In the genomic region with DNA sequence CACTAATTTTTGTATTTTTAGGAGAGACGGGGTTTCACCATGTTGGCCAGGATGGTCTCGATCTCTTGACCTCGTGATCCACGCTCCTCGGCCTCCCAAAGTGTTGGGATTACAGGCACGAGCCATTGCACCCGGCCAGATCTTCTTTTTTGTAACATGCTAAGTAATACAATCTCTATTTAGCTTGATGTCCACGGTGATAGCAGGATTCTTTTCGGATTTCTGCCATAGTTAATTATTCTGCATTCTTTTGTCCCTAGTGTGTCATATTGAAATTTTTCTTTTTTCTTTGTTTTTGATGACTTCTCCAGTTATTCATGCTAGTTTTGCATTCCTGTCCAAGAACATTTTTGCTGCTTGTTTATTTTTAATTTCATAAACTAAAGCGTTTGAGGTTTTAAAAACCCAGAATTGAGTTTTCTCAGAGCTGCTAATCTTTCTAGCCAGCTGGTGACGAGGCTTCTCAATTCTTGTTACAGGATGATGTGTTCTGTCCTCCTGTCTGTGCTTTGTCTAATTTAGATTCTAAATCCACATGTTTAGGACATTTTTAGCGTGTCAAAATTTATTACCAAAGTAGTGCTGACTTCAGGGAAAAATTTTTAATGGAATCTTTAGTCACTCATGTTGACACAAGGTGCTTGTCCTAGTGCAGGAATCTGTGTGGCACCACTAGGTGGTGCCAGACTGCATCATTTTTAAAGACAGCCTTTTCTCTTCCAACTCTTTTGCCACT, we compare ENCODE assay signal across 8 cellular contexts. TPM values are rescaled to one million over a fixed set of nuclear protein-coding genes. Genes with fewer than 3 reads are reported as not detected.
A peak's percentile ranks its signal among the peaks of the same experiment; 100 is the strongest.
DNase-seq lines count a peak whose midpoint lies in the region; ATAC-seq and TF ChIP-seq lines count a peak whose summit lies in the region.

No MANE protein-coding gene starts in this region.

- H2AFZ ChIP-seq in osteoblast (ENCODE audit: low read length): no peak overlapping the region

- peaks cover 3% of the 10 kb centered on the region for H3K36me3 Mint-ChIP-seq in activated T-cell treated with anti-CD3 and anti-CD28 coated beads, Interleukin-2, amount 50 U/mL, for 24 hours (ENCODE audit: low read depth)

- H3K4me1 Mint-ChIP-seq in activated T-cell treated with anti-CD3 and anti-CD28 coated beads, Interleukin-2, amount 50 U/mL, for 24 hours (ENCODE audit: low read depth): peaks cover 71% of the 10 kb centered on the region

- H3K27ac ChIP-seq in osteoblast (ENCODE audit: low read depth, low read length): peak overlapping the region; percentile 96

- H3K27me3 Mint-ChIP-seq in activated T-cell treated with anti-CD3 and anti-CD28 coated beads, Interleukin-2, amount 50 U/mL, for 24 hours: no peaks in the 10 kb centered on the region

- no peaks in the 10 kb centered on the region for H3K9me3 Mint-ChIP-seq in activated T-cell treated with anti-CD3 and anti-CD28 coated beads, Interleukin-2, amount 50 U/mL, for 24 hours

- H3K4me1 ChIP-seq in osteoblast (ENCODE audit: insufficient read depth, low read length): peaks cover 73% of the 10 kb centered on the region

- peak; percentile 82 for TF ChIP-seq CTCF in AG09319 (IDR thresholded peaks at IDR 0.05; ENCODE audit: low read depth, low read length)
- TF ChIP-seq CTCF in GM12873 (IDR thresholded peaks at IDR 0.05; ENCODE audit: insufficient read depth, low read depth, low read length, missing control alignments): peak; percentile 90
- TF ChIP-seq CTCF in foreskin fibroblast (IDR thresholded peaks at IDR 0.05; ENCODE audit: low read depth, low read length): peak; percentile 83
- peak; percentile 97 for TF ChIP-seq CTCF in osteoblast (IDR thresholded peaks at IDR 0.05; ENCODE audit: extremely low read depth, low read depth, low read length)

- peak overlapping the region; percentile 78 for H3K4me2 ChIP-seq in osteoblast (ENCODE audit: insufficient read depth, low read length)

- DNase-seq in AG09319 (ENCODE audit: extremely low read depth, low read depth): peak; percentile 38
- peak; percentile 59 for DNase-seq in NCI-H82 (lab: John Stamatoyannopoulos, UW)
- DNase-seq in activated T-cell treated with anti-CD3 and anti-CD28 coated beads, Interleukin-2, amount 50 U/mL, for 24 hours: no peak
- DNase-seq in foreskin fibroblast: peak; percentile 81 to 90
- DNase-seq in osteoblast (ENCODE audit: insufficient read length, low spot score, missing footprints): no peak

- H3K27ac Mint-ChIP-seq in activated T-cell treated with anti-CD3 and anti-CD28 coated beads, Interleukin-2, amount 50 U/mL, for 24 hours: peak overlapping the region; percentile 68

- H3K9me3 ChIP-seq in osteoblast (ENCODE audit: low read depth, low read length): no peaks in the 10 kb centered on the region

- H3K27me3 ChIP-seq in osteoblast (ENCODE audit: insufficient read depth, low read length): no peaks in the 10 kb centered on the region

- H3K4me3 ChIP-seq in foreskin fibroblast (ENCODE audit: low read depth in 1 of 2, low read length in 2 of 2): no peak overlapping the region
- peak overlapping the region; percentile 25 for H3K4me3 ChIP-seq in osteoblast (ENCODE audit: insufficient read depth, low read length)

- ATAC-seq in HG02973 (IDR thresholded peaks at IDR 0.05; ENCODE audit: unreplicated experiment): no peak
- ATAC-seq in HG02840 (IDR thresholded peaks at IDR 0.05; ENCODE audit: low FRiP score, unreplicated experiment): no peak

- no peak overlapping the region for H3K4me3 Mint-ChIP-seq in activated T-cell treated with anti-CD3 and anti-CD28 coated beads, Interleukin-2, amount 50 U/mL, for 24 hours

- H3K79me2 ChIP-seq in osteoblast (ENCODE audit: insufficient read depth, low read length): peaks cover 69% of the 10 kb centered on the region

- no peaks in the 10 kb centered on the region for H3K36me3 ChIP-seq in osteoblast (ENCODE audit: insufficient read depth, low read length)

- H4K20me1 ChIP-seq in osteoblast (ENCODE audit: insufficient read depth, low read length): no peaks in the 10 kb centered on the region

RNA-seq across cellular contexts. Expression of gene NF2, which starts 21.8 kb away (rescaled TPM):
- 72.7 and 84.0 TPM in 2 replicates for total RNA-seq in osteoblast

RNA-seq across cellular contexts. Expression of gene NIPSNAP1, which starts 44.3 kb away (rescaled TPM):
- total RNA-seq in osteoblast: 47.0 and 52.5 TPM in 2 replicates

Comparison
In these comparisons a context has a peak if more than half of its experiments do, and no peak if none do; other contexts are left out.
1. DNase-seq: peak in AG09319 (single experiment), NCI-H82 (single experiment) and foreskin fibroblast (2 of 2); none in activated T-cell treated with anti-CD3 and anti-CD28 coated beads, Interleukin-2, amount 50 U/mL, for 24 hours (single experiment) and osteoblast (single experiment).
2. Peak in every context shown above with its lines, with median percentiles within 50 percentile points of each other: CTCF ChIP-seq.